In genomic region chr11:58958500-58958899, GRCh38 we compare ENCODE assay signal across 1 cellular context.
TF ChIP-seq lines count a peak whose summit lies in the region.

No MANE protein-coding gene starts in this region.

TF ChIP-seq in SK-N-SH, 30 proteins besides CTCF, POLR2A, EP300 and RAD21 (continued from another document):
- TF ChIP-seq JUND (IDR thresholded peaks at IDR 0.05): no peak
